ENCODE assay signal across 14 cellular contexts in genomic region chr14:91263329-91263728, GRCh38. TPM values are rescaled to one million over a fixed set of nuclear protein-coding genes. Genes with fewer than 3 reads are reported as not detected.
DNase-seq lines count a peak whose midpoint lies in the region; ATAC-seq and TF ChIP-seq lines count a peak whose summit lies in the region.
"Had no signal": no experiment of that assay in that cellular context is flagged by ENCODE, and none has a peak within 500 bp of the region (broad histone marks: within the 10 kb centered on the region; RNA-seq: fewer than 3 reads in every experiment).

No MANE protein-coding gene starts in this region.

- no peak overlapping the region for H3K27ac Mint-ChIP-seq in CD8-positive, alpha-beta T cell
- H3K27ac Mint-ChIP-seq in IgD-negative memory B cell (peak overlapping the region in 2 of 3 donors; percentile 69 to 81), nephron progenitor cell (no peak overlapping the region)
- peak overlapping the region; percentile 80 for H3K27ac Mint-ChIP-seq in central memory CD8-positive, alpha-beta T cell (ENCODE audit: low read depth)

- peaks cover 12% of the 10 kb centered on the region for H3K36me3 Mint-ChIP-seq in CD8-positive, alpha-beta T cell
- no peaks in the 10 kb centered on the region for H3K36me3 Mint-ChIP-seq in IgD-negative memory B cell
- peaks cover 36% of the 10 kb centered on the region for H3K36me3 Mint-ChIP-seq in central memory CD8-positive, alpha-beta T cell (ENCODE audit: insufficient read depth)
- peaks cover 7% of the 10 kb centered on the region for H3K36me3 Mint-ChIP-seq in nephron progenitor cell (ENCODE audit: low read depth)

- H3K9me3 Mint-ChIP-seq in CD8-positive, alpha-beta T cell = peaks cover 2% of the 10 kb centered on the region
- no peaks in the 10 kb centered on the region for H3K9me3 Mint-ChIP-seq in IgD-negative memory B cell
- H3K9me3 Mint-ChIP-seq in central memory CD8-positive, alpha-beta T cell = no peaks in the 10 kb centered on the region
- H3K9me3 Mint-ChIP-seq in nephron progenitor cell = peaks cover 3% of the 10 kb centered on the region

- peak overlapping the region; percentile 46 for H3K4me3 Mint-ChIP-seq in CD8-positive, alpha-beta T cell
- H3K4me3 Mint-ChIP-seq in IgD-negative memory B cell (peak overlapping the region in 3 of 4 donors; percentile 63 to 88 (median 70)), nephron progenitor cell (peak overlapping the region; percentile 71)
- peak overlapping the region; percentile 62 for H3K4me3 Mint-ChIP-seq in central memory CD8-positive, alpha-beta T cell

- CTCF ChIA-PET in CD8-positive, alpha-beta T cell (lab: Charles Lee) = interaction anchor here (0.8 to 3.3 kb wide), 5 partner anchors 17 to 86 kb away, joined by 3 to 16 read pairs (median 3); no protein-coding TSS in a partner anchor

- peaks cover 41% of the 10 kb centered on the region for H3K4me1 Mint-ChIP-seq in CD8-positive, alpha-beta T cell (ENCODE audit: low read depth)
- H3K4me1 Mint-ChIP-seq in IgD-negative memory B cell = peaks cover 12 to 21% (median 16%) of the 10 kb centered on the region in 3 donors
- peaks cover 60% of the 10 kb centered on the region for H3K4me1 Mint-ChIP-seq in central memory CD8-positive, alpha-beta T cell
- peaks cover 21% of the 10 kb centered on the region for H3K4me1 Mint-ChIP-seq in nephron progenitor cell

- no peaks in the 10 kb centered on the region for H3K27me3 Mint-ChIP-seq in CD8-positive, alpha-beta T cell (ENCODE audit: low read depth)
- peaks cover 12% of the 10 kb centered on the region for H3K27me3 Mint-ChIP-seq in IgD-negative memory B cell
- H3K27me3 Mint-ChIP-seq in central memory CD8-positive, alpha-beta T cell = no peaks in the 10 kb centered on the region
- peaks cover 61% of the 10 kb centered on the region for H3K27me3 Mint-ChIP-seq in nephron progenitor cell (ENCODE audit: low read depth, poor library complexity)

- DNase-seq in CD8-positive, alpha-beta T cell = no peak
- DNase-seq in central memory CD8-positive, alpha-beta T cell (ENCODE audit: low spot score in 2 of 2) = no peak
- DNase-seq in nephron progenitor cell (no peak), foreskin melanocyte (no peak), NOMO-1 treated with DMSO at 0.1 percent for 48 hours (lab: John Stamatoyannopoulos, UW; ENCODE audit: unreplicated experiment) (no peak)
- DNase-seq: activated CD4-positive, alpha-beta T cell treated with anti-CD3 and anti-CD28 coated beads, Interleukin-2, amount 50 U/mL, for 1 hour; DND-41; NCI-H1105 treated with DMSO at 0.1 percent for 48 hours; NCI-H2171; SHP77 had no signal

- no peaks in the 10 kb centered on the region for H3K27me3 ChIP-seq in CD8-positive, alpha-beta T cell (ENCODE audit: insufficient read depth, low read length)

- peaks cover 19% of the 10 kb centered on the region for H3K4me1 ChIP-seq in CD8-positive, alpha-beta T cell (ENCODE audit: insufficient read depth, low read length)

- H3K36me3 ChIP-seq in CD8-positive, alpha-beta T cell (ENCODE audit: insufficient read depth, low read length) = no peaks in the 10 kb centered on the region

- no peak for TF ChIP-seq CTCF in CD8-positive, alpha-beta T cell (IDR thresholded peaks at IDR 0.05)
- TF ChIP-seq CTCF in nephron progenitor cell (IDR thresholded peaks at IDR 0.05) = no peak

- intact Hi-C loops in CD8-positive, alpha-beta T cell (cut with DNase I, micrococcal nuclease) = loop anchor here (5.0 kb wide), 1 partner anchor 36 kb away; no protein-coding TSS in a partner anchor

- H3K27ac ChIP-seq in CD8-positive, alpha-beta T cell (ENCODE audit: low read depth, low read length) = no peak overlapping the region
- H3K27ac ChIP-seq: HL-60, KMS-11 had no signal

- no peak for ATAC-seq in CD8-positive, alpha-beta T cell
- ATAC-seq in central memory CD8-positive, alpha-beta T cell (replicated peaks; ENCODE audit: extremely low read depth, poor library complexity, severe bottlenecking) = no peak
- no peak for ATAC-seq in GM19324 (IDR thresholded peaks at IDR 0.05; ENCODE audit: low FRiP score, unreplicated experiment)

- no peak overlapping the region for H3K4me3 ChIP-seq in CD8-positive, alpha-beta T cell (ENCODE audit: low read depth, low read length)

- POLR2A ChIA-PET in CD8-positive, alpha-beta T cell (lab: Charles Lee) = interaction anchor here (0.6 to 2.2 kb wide), 4 partner anchors 11 to 34 kb away, joined by 3 to 6 read pairs (median 4); no protein-coding TSS in a partner anchor

- no peaks in the 10 kb centered on the region for H3K9me3 ChIP-seq in CD8-positive, alpha-beta T cell (ENCODE audit: low read length)

RNA-seq across cellular contexts. Expression of gene GPR68, which starts 18.8 kb away (rescaled TPM):
- total RNA-seq in CD8-positive, alpha-beta T cell = 1 to 10 TPM; 3.6 to 5.1 TPM
- polyA plus RNA-seq in IgD-negative memory B cell = 1.6 TPM

Comparison
In these comparisons a context has a peak if more than half of its experiments do, and no peak if none do; other contexts are left out.
1. H3K27ac Mint-ChIP-seq: peak in IgD-negative memory B cell (2 of 3) and central memory CD8-positive, alpha-beta T cell (single experiment); none in CD8-positive, alpha-beta T cell (single experiment) and nephron progenitor cell (single experiment).
2. Peak in every context shown above with its lines, with median percentiles within 50 percentile points of each other: H3K4me3 Mint-ChIP-seq.